8 cellular contexts compared by ENCODE assay signal in the genomic region with DNA sequence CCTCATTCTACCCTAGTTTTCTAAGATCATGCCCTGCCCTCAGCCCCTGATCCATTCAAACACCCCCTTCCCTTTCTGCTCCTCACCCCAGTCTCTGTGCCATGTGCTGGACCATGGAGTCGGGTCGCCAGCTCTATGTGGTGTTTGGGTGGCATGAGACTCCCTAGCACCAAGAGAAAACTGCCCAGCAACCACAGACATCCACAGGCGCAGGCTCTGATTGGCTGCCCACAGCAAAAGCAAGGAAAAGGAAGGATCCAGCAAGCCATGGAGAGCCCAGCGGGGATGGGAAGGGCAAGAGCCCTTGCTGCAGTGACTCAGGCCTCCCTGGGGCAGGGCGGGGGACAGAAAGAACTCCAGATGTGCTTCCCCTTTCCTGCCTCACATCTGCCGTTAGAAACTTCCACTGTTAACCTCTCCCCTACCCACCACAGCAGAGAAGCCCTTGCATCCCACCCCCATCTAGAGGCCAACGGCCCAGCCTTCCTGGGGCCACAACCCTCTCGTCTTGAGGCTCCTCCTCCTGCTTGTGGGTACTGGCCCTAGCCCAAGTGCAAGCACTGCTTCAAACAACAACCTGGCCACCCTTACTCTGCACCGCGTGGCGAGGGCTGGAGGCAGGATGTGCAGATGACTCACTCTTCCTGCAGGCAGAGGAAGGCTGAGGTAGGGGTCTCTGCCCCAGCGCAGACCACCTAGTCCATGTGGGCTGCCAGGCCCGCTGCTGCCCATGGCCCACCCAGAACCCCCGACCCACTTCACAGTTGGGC. TPM values are rescaled to one million over a fixed set of nuclear protein-coding genes. Genes with fewer than 3 reads are reported as not detected.
DNase-seq lines count a peak whose midpoint lies in the region; ATAC-seq and TF ChIP-seq lines count a peak whose summit lies in the region.

No MANE protein-coding gene starts in this region.

- H3K27ac ChIP-seq in trophoblast cell (ENCODE audit: low read depth, low read length) (peak overlapping the region; percentile 79), aorta (ENCODE audit: low read depth in 1 of 2, low read length in 2 of 2) (peak overlapping the region; percentile 71 to 83)

- H3K79me1 ChIP-seq in trophoblast cell (ENCODE audit: low read length), result peaks cover 24% of the 10 kb centered on the region

- H3K23ac ChIP-seq in trophoblast cell (ENCODE audit: low read length), result no peak overlapping the region

- H3K27me3 ChIP-seq in trophoblast cell (ENCODE audit: insufficient read depth, low read length) (no peaks in the 10 kb centered on the region), aorta (ENCODE audit: control insufficient read depth in 1 of 2, insufficient read depth in 2 of 2, low read length in 1 of 2) (no peaks in the 10 kb centered on the region)

- H4K12ac ChIP-seq in trophoblast cell (ENCODE audit: low read depth, low read length), result no peak overlapping the region

- H3K9me3 ChIP-seq in trophoblast cell (ENCODE audit: insufficient read depth, low read depth, low read length) (no peaks in the 10 kb centered on the region), aorta (ENCODE audit: control insufficient read depth, low read length) (no peaks in the 10 kb centered on the region)

- H2AK5ac ChIP-seq in trophoblast cell (ENCODE audit: low read length), result peak overlapping the region; percentile 18

- intact Hi-C loops in aorta (cut with DNase I), result loop anchor here in 1 of 2 donors (5.0 kb wide), 1 partner anchor 154 kb away; no protein-coding TSS in a partner anchor

- H2BK120ac ChIP-seq in trophoblast cell (ENCODE audit: insufficient read depth, low read length, poor library complexity), result peak overlapping the region; percentile 15

- no peak overlapping the region for H2AFZ ChIP-seq in trophoblast cell (ENCODE audit: insufficient read depth, low read length, poor library complexity)

- H3K14ac ChIP-seq in trophoblast cell (ENCODE audit: low read length), result peak overlapping the region; percentile 30

- H4K91ac ChIP-seq in trophoblast cell (ENCODE audit: low read depth, low read length), result peak overlapping the region; percentile 50

- peak overlapping the region; percentile 45 for H3K4me2 ChIP-seq in trophoblast cell (ENCODE audit: low read length)

- ATAC-seq in GM19025 (IDR thresholded peaks at IDR 0.05; ENCODE audit: low read depth, unreplicated experiment) (peak; percentile 36), aorta (ENCODE audit: low FRiP score) (peak; percentile 81)
- ATAC-seq in activated naive CD4-positive, alpha-beta T cell treated with anti-CD3 and anti-CD28 coated beads, Interleukin-2, amount 50 U/mL, for 72 hours, result peak; percentile 62 to 65

- WGBS in trophoblast cell (ENCODE audit: extremely low coverage, insufficient coverage, insufficient read length), result no CpG with 5 or more reads among the region's 14 CpGs
- WGBS in aorta, 2 donors, result 5% methylated on average over 14 of the region's 14 CpGs

- H3K36me3 ChIP-seq in trophoblast cell (ENCODE audit: control insufficient read depth in 1 of 2, insufficient read depth in 2 of 2, low read length in 2 of 2) (peaks cover 19 to 27% of the 10 kb centered on the region in 2 experiments), aorta (ENCODE audit: control insufficient read depth in 1 of 2, insufficient read depth in 2 of 2, low read length in 1 of 2) (peaks cover 0 to 4% of the 10 kb centered on the region in 2 donors)

- peak overlapping the region; percentile 12 for H3K18ac ChIP-seq in trophoblast cell (ENCODE audit: low read length)

- H3K4ac ChIP-seq in trophoblast cell (ENCODE audit: low read depth, low read length), result peak overlapping the region; percentile 4

- no peak for TF ChIP-seq CTCF in AG09319 (IDR thresholded peaks at IDR 0.05; ENCODE audit: low read depth, low read length)

- H3K27ac Mint-ChIP-seq in activated naive CD4-positive, alpha-beta T cell treated with anti-CD3 and anti-CD28 coated beads, Interleukin-2, amount 50 U/mL, for 72 hours, result peak overlapping the region; percentile 99

- H3K4me3 ChIP-seq in trophoblast cell (ENCODE audit: low read depth, low read length) (no peak overlapping the region), aorta (ENCODE audit: low read length in 2 of 2) (no peak overlapping the region)

- H4K8ac ChIP-seq in trophoblast cell (ENCODE audit: low read depth, low read length), result peak overlapping the region; percentile 15

- H3K9me3 Mint-ChIP-seq in activated naive CD4-positive, alpha-beta T cell treated with anti-CD3 and anti-CD28 coated beads, Interleukin-2, amount 50 U/mL, for 72 hours, result no peaks in the 10 kb centered on the region

- peaks cover 2% of the 10 kb centered on the region for H3K79me2 ChIP-seq in trophoblast cell (ENCODE audit: control insufficient read depth, insufficient read depth, low read length, poor library complexity)

- DNase-seq in AG09319 (ENCODE audit: extremely low read depth, low read depth) (peak; percentile 91), HK-2 (ENCODE audit: unreplicated experiment) (peak; percentile 90), SK-N-DZ (ENCODE audit: low spot score) (peak; percentile 88), glomerular visceral epithelial cell (ENCODE audit: extremely low spot score) (peak; percentile 95), trophoblast cell (peak; percentile 90 to 91), aorta (peak; percentile 95 to 96)
- peak; percentile 84 to 94 for DNase-seq in activated naive CD4-positive, alpha-beta T cell treated with anti-CD3 and anti-CD28 coated beads, Interleukin-2, amount 50 U/mL, for 72 hours (ENCODE audit: low spot score in 2 of 2)

- peaks cover 56 to 59% of the 10 kb centered on the region in 2 experiments for H3K4me1 ChIP-seq in trophoblast cell (ENCODE audit: control insufficient read depth in 1 of 2, insufficient read depth in 2 of 2, low read length in 2 of 2)
- peaks cover 2 to 5% of the 10 kb centered on the region in 2 donors for H3K4me1 ChIP-seq in aorta (ENCODE audit: control insufficient read depth in 1 of 2, insufficient read depth in 2 of 2, low read length in 2 of 2)

- no peak overlapping the region for H3K9ac ChIP-seq in trophoblast cell (ENCODE audit: low read length)

- peaks cover 15 to 39% of the 10 kb centered on the region in 2 donors for H3K36me3 Mint-ChIP-seq in activated naive CD4-positive, alpha-beta T cell treated with anti-CD3 and anti-CD28 coated beads, Interleukin-2, amount 50 U/mL, for 72 hours

- H2BK12ac ChIP-seq in trophoblast cell (ENCODE audit: low read length), result peak overlapping the region; percentile 44

- H2BK5ac ChIP-seq in trophoblast cell (ENCODE audit: low read depth, low read length, poor library complexity), result peak overlapping the region; percentile 39

RNA-seq across cellular contexts. Expression of a gene that starts 9.7 kb away (rescaled TPM):
- polyA plus RNA-seq in SK-N-DZ (2014; cell fraction: cytosol; rRNA removed), result 4.3 and 11.3 TPM in 2 replicates
- 7.7 and 25.1 TPM in 2 replicates for polyA plus RNA-seq in SK-N-DZ (2014; cell fraction: nucleus; rRNA removed)
- total RNA-seq in activated naive CD4-positive, alpha-beta T cell treated with anti-CD3 and anti-CD28 coated beads, Interleukin-2, amount 50 U/mL, for 72 hours, result 10 to 100 TPM; 17.6 to 97.3 TPM
- polyA plus RNA-seq in trophoblast cell (2013), result 191 and 221 TPM in 2 replicates
- 1,000 to 10,000 TPM; 1,149 to 1,263 TPM for total RNA-seq in aorta
- polyA plus RNA-seq in aorta, result 100 to 1,000 TPM; 146 to 237 TPM

RNA-seq across cellular contexts. Expression of a gene that starts 17.4 kb away (rescaled TPM):
- polyA plus RNA-seq in SK-N-DZ (2014; cell fraction: cytosol; rRNA removed), result 3,065 and 3,261 TPM in 2 replicates
- 1,095 and 1,442 TPM in 2 replicates for polyA plus RNA-seq in SK-N-DZ (2014; cell fraction: nucleus; rRNA removed)
- 1,000 to 10,000 TPM; 1,622 to 2,023 TPM for total RNA-seq in activated naive CD4-positive, alpha-beta T cell treated with anti-CD3 and anti-CD28 coated beads, Interleukin-2, amount 50 U/mL, for 72 hours
- 1,102 and 1,140 TPM in 2 replicates for polyA plus RNA-seq in trophoblast cell (2013)
- total RNA-seq in aorta, result 100 to 1,000 TPM; 787 to 987 TPM
- polyA plus RNA-seq in aorta, result 1,000 to 10,000 TPM; 1,251 to 1,857 TPM

RNA-seq across cellular contexts. Expression of a gene that starts 35.0 kb away (rescaled TPM):
- 29.3 and 33.3 TPM in 2 replicates for polyA plus RNA-seq in SK-N-DZ (2014; cell fraction: cytosol; rRNA removed)
- polyA plus RNA-seq in SK-N-DZ (2014; cell fraction: nucleus; rRNA removed), result 46.7 and 63.7 TPM in 2 replicates
- 10 to 100 TPM; 31.8 to 34.9 TPM for total RNA-seq in activated naive CD4-positive, alpha-beta T cell treated with anti-CD3 and anti-CD28 coated beads, Interleukin-2, amount 50 U/mL, for 72 hours
- polyA plus RNA-seq in trophoblast cell (2013), result 11.3 and 11.8 TPM in 2 replicates
- total RNA-seq in aorta, result 10 to 100 TPM; 14.8 to 14.9 TPM
- 10 to 100 TPM in 1 of 2 donors, 1 to 10 TPM in 1; 1.6 to 10.8 TPM for polyA plus RNA-seq in aorta

RNA-seq across cellular contexts. Expression of a gene that starts 45.4 kb away (rescaled TPM):
- polyA plus RNA-seq in SK-N-DZ (2014; cell fraction: cytosol; rRNA removed), result 105 and 108 TPM in 2 replicates
- polyA plus RNA-seq in SK-N-DZ (2014; cell fraction: nucleus; rRNA removed), result 223 and 244 TPM in 2 replicates
- total RNA-seq in activated naive CD4-positive, alpha-beta T cell treated with anti-CD3 and anti-CD28 coated beads, Interleukin-2, amount 50 U/mL, for 72 hours, result 100 to 1,000 TPM; 180 to 259 TPM
- 70.5 and 71.0 TPM in 2 replicates for polyA plus RNA-seq in trophoblast cell (2013)
- 10 to 100 TPM; 80.1 to 87.9 TPM for total RNA-seq in aorta
- polyA plus RNA-seq in aorta, result 10 to 100 TPM; 13.5 to 40.3 TPM

RNA-seq across cellular contexts. Expression of a gene that starts 56.3 kb away (rescaled TPM):
- polyA plus RNA-seq in SK-N-DZ (2014; cell fraction: cytosol; rRNA removed), result 22.8 and 24.5 TPM in 2 replicates
- polyA plus RNA-seq in SK-N-DZ (2014; cell fraction: nucleus; rRNA removed), result 193 and 259 TPM in 2 replicates
- 100 to 1,000 TPM; 104 to 141 TPM for total RNA-seq in activated naive CD4-positive, alpha-beta T cell treated with anti-CD3 and anti-CD28 coated beads, Interleukin-2, amount 50 U/mL, for 72 hours
- 33.4 and 36.1 TPM in 2 replicates for polyA plus RNA-seq in trophoblast cell (2013)
- total RNA-seq in aorta, result 100 to 1,000 TPM in 1 of 2 donors, 10 to 100 TPM in 1; 93.7 to 134 TPM
- polyA plus RNA-seq in aorta, result 100 to 1,000 TPM in 1 of 2 donors, 10 to 100 TPM in 1; 15.7 to 182 TPM

Comparison
In these comparisons a context has a peak if more than half of its experiments do, and no peak if none do; other contexts are left out.
1. RNA of a gene that starts 9.7 kb away (total RNA-seq): 1,149 to 1,263 TPM in aorta; 17.6 to 97.3 TPM in activated naive CD4-positive, alpha-beta T cell treated with anti-CD3 and anti-CD28 coated beads, Interleukin-2, amount 50 U/mL, for 72 hours; every median in the first group is over 10 times any median in the second.
2. Peak in every context shown above with its lines, with median percentiles within 50 percentile points of each other: DNase-seq and ATAC-seq.